26 cellular contexts compared by ENCODE assay signal in genomic region chr2:153214349-153214748, GRCh38.
"Had no signal": no experiment of that assay in that cellular context is flagged by ENCODE, and none has a peak within 500 bp of the region (broad histone marks: within the 10 kb centered on the region; RNA-seq: fewer than 3 reads in every experiment).

No MANE protein-coding gene starts in this region.

- H3K4me3 ChIP-seq: hepatocyte, left ventricle myocardium inferior, lung, neural progenitor cell, psoas muscle, sigmoid colon, smooth muscle cell, stomach, testis, thyroid gland, transverse colon, upper lobe of left lung, vagina had no signal

- ATAC-seq: natural killer cell; psoas muscle; right cardiac atrium; stimulated activated naive B cell treated with anti-CD40 and anti-IgM and Interleukin-4, amounts not matched to agents 10 μg/mL and 1 μg/mL and 100 μg/mL, for 72 hours; stimulated activated naive CD8-positive, alpha-beta T cell treated with anti-CD3 and anti-CD28 coated beads, Interleukin-15, Interleukin-2, amounts not matched to agents 100 U/mL and 50 U/mL, for 24 hours had no signal

- H3K4me2 ChIP-seq: hepatocyte, neural progenitor cell, smooth muscle cell had no signal

- H2AFZ ChIP-seq: hepatocyte, neural progenitor cell, parathyroid adenoma had no signal

- DNase-seq: islet precursor cell; left ventricle myocardium inferior; mesendoderm; naive B cell; natural killer cell; nephron progenitor cell; occipital lobe; psoas muscle; right cardiac atrium; sigmoid colon; stimulated activated CD4-positive, alpha-beta T cell treated with anti-CD3 and anti-CD28 coated beads, Interleukin-2, amount 100 ng/mL, for 24 hours; stimulated activated CD4-positive, alpha-beta T cell treated with anti-CD3 and anti-CD28 coated beads, Interleukin-4, amount 100 ng/mL, for 1 hour; stimulated activated naive B cell treated with anti-CD40 and anti-IgM and Interleukin-4, amounts not matched to agents 10 μg/mL and 1 μg/mL and 100 μg/mL, for 72 hours; stimulated activated naive CD8-positive, alpha-beta T cell treated with anti-CD3 and anti-CD28 coated beads, Interleukin-15, Interleukin-2, amounts not matched to agents 100 U/mL and 50 U/mL, for 24 hours; stomach; testis; thyroid gland; transverse colon; upper lobe of left lung had no signal

- H3K27me3 ChIP-seq: hepatocyte, neural progenitor cell, neutrophil, sigmoid colon, stomach, testis, thyroid gland, transverse colon, upper lobe of left lung, vagina had no signal

- H3K79me2 ChIP-seq: hepatocyte, parathyroid adenoma had no signal

- H3K9ac ChIP-seq: neural progenitor cell, parathyroid adenoma had no signal

- H3K27ac ChIP-seq: hepatocyte, left ventricle myocardium inferior, neural progenitor cell, neutrophil, parathyroid adenoma, psoas muscle, sigmoid colon, stomach, testis, thyroid gland, transverse colon, upper lobe of left lung, vagina had no signal

- H3K9me3 ChIP-seq: left ventricle myocardium inferior, neutrophil, psoas muscle, sigmoid colon, stomach, testis, thyroid gland, transverse colon, upper lobe of left lung, vagina had no signal

- H3K4me1 ChIP-seq: left ventricle myocardium inferior, neural progenitor cell, parathyroid adenoma, psoas muscle, sigmoid colon, stomach, testis, thyroid gland, transverse colon, upper lobe of left lung, vagina had no signal

- H3K36me3 ChIP-seq: left ventricle myocardium inferior, neural progenitor cell, neutrophil, sigmoid colon, stomach, thyroid gland, transverse colon, upper lobe of left lung, vagina had no signal
